In genomic region chr9:129572517-129572916, GRCh38 we compare ENCODE assay signal across 17 cellular contexts.
"Had no signal": no experiment of that assay in that cellular context is flagged by ENCODE, and none has a peak within 500 bp of the region (broad histone marks: within the 10 kb centered on the region; RNA-seq: fewer than 3 reads in every experiment).

No MANE protein-coding gene starts in this region.

- H3K27ac ChIP-seq: WERI-Rb-1 had no signal

- H3K4me3 Mint-ChIP-seq: activated naive CD8-positive, alpha-beta T cell; activated T-cell treated with anti-CD3 and anti-CD28 coated beads, Interleukin-2, amount 50 U/mL, for 24 hours; activated T-helper 17 cell treated with anti-CD3 and anti-CD28 coated beads, Interleukin-2, amount 50 U/mL, for 72 hours had no signal

- ATAC-seq: activated T-helper 17 cell treated with anti-CD3 and anti-CD28 coated beads, Interleukin-2, amount 50 U/mL, for 72 hours; esophagus mucosa; mucosa of descending colon had no signal

- H3K36me3 Mint-ChIP-seq: activated naive CD8-positive, alpha-beta T cell had no signal

- H3K9me3 Mint-ChIP-seq: activated T-helper 17 cell treated with anti-CD3 and anti-CD28 coated beads, Interleukin-2, amount 50 U/mL, for 72 hours had no signal

- H3K27ac Mint-ChIP-seq: activated naive CD8-positive, alpha-beta T cell; activated T-cell treated with anti-CD3 and anti-CD28 coated beads, Interleukin-2, amount 50 U/mL, for 24 hours; activated T-helper 17 cell treated with anti-CD3 and anti-CD28 coated beads, Interleukin-2, amount 50 U/mL, for 72 hours had no signal

- DNase-seq: activated CD4-positive, alpha-beta T cell treated with anti-CD3 and anti-CD28 coated beads for 1 hour; activated CD8-positive, alpha-beta memory T cell treated with anti-CD3 and anti-CD28 coated beads, Interleukin-2, amount 50 U/mL, for 4 hours; activated naive CD4-positive, alpha-beta T cell; activated T-cell treated with anti-CD3 and anti-CD28 coated beads, Interleukin-2, amount 50 U/mL, for 24 hours; adrenal gland; central memory CD4-positive, alpha-beta T cell; effector memory CD4-positive, alpha-beta T cell; glutamatergic neuron; hippocampal formation; mucosa of descending colon; stimulated activated CD4-positive, alpha-beta T cell treated with anti-CD3 and anti-CD28 coated beads, Interleukin-2, amount 100 ng/mL, for 48 hours; stimulated activated naive CD4-positive, alpha-beta T cell treated with Interleukin-2 at 50 U/mL for 16 hours; T-helper 1 cell; WERI-Rb-1 had no signal
